Comparison of ENCODE assay signal across 26 cellular contexts in the genomic region with DNA sequence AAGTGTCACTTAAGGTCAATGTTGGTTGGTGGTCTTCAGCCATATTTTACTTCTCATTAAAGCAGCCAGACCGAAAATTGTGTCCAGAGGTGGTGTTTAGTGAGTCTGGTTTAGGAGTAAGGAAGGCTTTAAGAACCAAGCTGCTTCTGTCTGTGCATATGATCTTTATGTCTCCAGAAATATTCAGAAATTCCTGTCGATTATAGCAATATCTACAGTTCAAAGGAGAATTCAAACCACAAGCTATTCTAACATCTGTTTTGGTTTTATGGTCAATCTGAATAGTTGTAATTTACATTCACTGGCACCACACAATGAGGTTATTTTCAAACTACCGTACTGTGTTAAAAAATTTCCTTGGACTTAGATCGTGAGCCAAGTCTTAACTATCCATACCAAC. TPM values are rescaled to one million over a fixed set of nuclear protein-coding genes. Genes with fewer than 3 reads are reported as not detected.
DNase-seq lines count a peak whose midpoint lies in the region; ATAC-seq, FAIRE-seq and TF ChIP-seq lines count a peak whose summit lies in the region.
"Had no signal": no experiment of that assay in that cellular context is flagged by ENCODE, and none has a peak within 500 bp of the region (broad histone marks: within the 10 kb centered on the region; RNA-seq: fewer than 3 reads in every experiment).

No MANE protein-coding gene starts in this region.

- H3K36me3 Mint-ChIP-seq in astrocyte (ENCODE audit: low read depth, unreplicated experiment), result no peaks in the 10 kb centered on the region
- H3K36me3 Mint-ChIP-seq in activated CD8-positive, alpha-beta T cell treated with anti-CD3 and anti-CD28 coated beads, Interleukin-2, amount 10 ng/mL, durations not matched to agents 7 days and 5 days (ENCODE audit: low read depth), result no peaks in the 10 kb centered on the region
- no peaks in the 10 kb centered on the region for H3K36me3 Mint-ChIP-seq in activated CD4-positive, alpha-beta T cell treated with anti-CD3 and anti-CD28 coated beads for 36 hours (ENCODE audit: low read depth)

- H3K4me3 Mint-ChIP-seq in astrocyte (ENCODE audit: unreplicated experiment), result no peak overlapping the region
- no peak overlapping the region for H3K4me3 Mint-ChIP-seq in activated CD8-positive, alpha-beta T cell treated with anti-CD3 and anti-CD28 coated beads, Interleukin-2, amount 10 ng/mL, durations not matched to agents 7 days and 5 days
- no peak overlapping the region for H3K4me3 Mint-ChIP-seq in activated CD4-positive, alpha-beta T cell treated with anti-CD3 and anti-CD28 coated beads for 36 hours

- POLR2A ChIA-PET in activated CD8-positive, alpha-beta T cell treated with anti-CD3 and anti-CD28 coated beads, Interleukin-2, amount 10 ng/mL, durations not matched to agents 7 days and 5 days (lab: Charles Lee), result no interaction called here
- POLR2A ChIA-PET in activated CD4-positive, alpha-beta T cell treated with anti-CD3 and anti-CD28 coated beads for 36 hours (lab: Charles Lee), result no interaction called here

- peaks cover 1% of the 10 kb centered on the region for H3K27me3 Mint-ChIP-seq in astrocyte (ENCODE audit: low read depth, unreplicated experiment)
- peaks cover 3% of the 10 kb centered on the region for H3K27me3 Mint-ChIP-seq in activated CD8-positive, alpha-beta T cell treated with anti-CD3 and anti-CD28 coated beads, Interleukin-2, amount 10 ng/mL, durations not matched to agents 7 days and 5 days (ENCODE audit: low read depth)
- H3K27me3 Mint-ChIP-seq in activated CD4-positive, alpha-beta T cell treated with anti-CD3 and anti-CD28 coated beads for 36 hours, result peaks cover 8% of the 10 kb centered on the region

- H3K4me2 ChIP-seq in astrocyte (ENCODE audit: low read length), result no peak overlapping the region
- H3K4me2 ChIP-seq: PC-9 had no signal

- peaks cover 4% of the 10 kb centered on the region for H3K9me3 Mint-ChIP-seq in astrocyte (ENCODE audit: unreplicated experiment)
- no peaks in the 10 kb centered on the region for H3K9me3 Mint-ChIP-seq in activated CD8-positive, alpha-beta T cell treated with anti-CD3 and anti-CD28 coated beads, Interleukin-2, amount 10 ng/mL, durations not matched to agents 7 days and 5 days (ENCODE audit: insufficient read depth)
- H3K9me3 Mint-ChIP-seq in activated CD4-positive, alpha-beta T cell treated with anti-CD3 and anti-CD28 coated beads for 36 hours (ENCODE audit: low read depth), result no peaks in the 10 kb centered on the region

- H3K27ac ChIP-seq in SJCRH30 (peak overlapping the region; percentile 42), astrocyte (ENCODE audit: low read depth, low read length) (no peak overlapping the region)
- H3K27ac ChIP-seq: PC-9 had no signal

- H4K20me1 ChIP-seq in astrocyte (ENCODE audit: insufficient read depth, low read length), result no peaks in the 10 kb centered on the region

- no peak overlapping the region for H3K9ac ChIP-seq in astrocyte (ENCODE audit: low read length)

- CTCF ChIA-PET in activated CD8-positive, alpha-beta T cell treated with anti-CD3 and anti-CD28 coated beads, Interleukin-2, amount 10 ng/mL, durations not matched to agents 7 days and 5 days (lab: Charles Lee), result interaction anchor here (0.7 kb wide), 1 partner anchor 89 kb away, joined by 4 read pairs; no protein-coding TSS in a partner anchor
- CTCF ChIA-PET in activated CD4-positive, alpha-beta T cell treated with anti-CD3 and anti-CD28 coated beads for 36 hours (lab: Charles Lee), result interaction anchor here (0.9 kb wide), 1 partner anchor 9 kb away, joined by 3 read pairs; no protein-coding TSS in a partner anchor

- no peak overlapping the region for H3K4me3 ChIP-seq in SJCRH30
- no peak overlapping the region for H3K4me3 ChIP-seq in astrocyte (ENCODE audit: insufficient read depth, low read depth, low read length)
- H3K4me3 ChIP-seq: K562, PC-9 had no signal

- no peak for FAIRE-seq in astrocyte (lab: Jason Lieb, UNC)
- FAIRE-seq: GM12892, H1, HTR-8/SVneo, K562 had no signal

- peaks cover 21% of the 10 kb centered on the region for H3K4me1 ChIP-seq in SJCRH30
- H3K4me1 ChIP-seq in astrocyte (ENCODE audit: insufficient read depth, low read length), result no peaks in the 10 kb centered on the region
- H3K4me1 ChIP-seq: BE2C had no signal

- intact Hi-C loops in activated CD4-positive, alpha-beta T cell treated with anti-CD3 and anti-CD28 coated beads for 36 hours (cut with DNase I, micrococcal nuclease), result no loop called here

- no peak overlapping the region for H3K27ac Mint-ChIP-seq in astrocyte (ENCODE audit: unreplicated experiment)
- no peak overlapping the region for H3K27ac Mint-ChIP-seq in activated CD8-positive, alpha-beta T cell treated with anti-CD3 and anti-CD28 coated beads, Interleukin-2, amount 10 ng/mL, durations not matched to agents 7 days and 5 days
- H3K27ac Mint-ChIP-seq in activated CD4-positive, alpha-beta T cell treated with anti-CD3 and anti-CD28 coated beads for 36 hours, result no peak overlapping the region

- peak; percentile 20 to 58 for DNase-seq in SJCRH30
- DNase-seq in astrocyte (ENCODE audit: low read depth), result peak; percentile 4
- peak; percentile 25 for DNase-seq in foreskin melanocyte
- DNase-seq in activated CD8-positive, alpha-beta T cell treated with anti-CD3 and anti-CD28 coated beads, Interleukin-2, amount 10 ng/mL, durations not matched to agents 7 days and 5 days, result no peak
- no peak for DNase-seq in HK-2 (ENCODE audit: unreplicated experiment)
- DNase-seq in SW 1271 (lab: John Stamatoyannopoulos, UW), result no peak
- no peak for DNase-seq in activated CD4-positive, alpha-beta T cell treated with anti-CD3 and anti-CD28 coated beads for 36 hours
- DNase-seq: BE2C, Calu3, DMS153, DND-41, HCEC 1CT, NCI-H1092 treated with DMSO at 0.1 percent for 48 hours, NCI-H1436, NCI-H187 treated with DMSO at 0.1 percent for 48 hours, NCI-H524 treated with DMSO at 0.1 percent for 48 hours, NCI-H774, PC-9, Right ventricle myocardium superior, RPMI8226 had no signal

- no peak for ATAC-seq in activated CD8-positive, alpha-beta T cell treated with anti-CD3 and anti-CD28 coated beads, Interleukin-2, amount 10 ng/mL, durations not matched to agents 7 days and 5 days
- no peak for ATAC-seq in activated CD4-positive, alpha-beta T cell treated with anti-CD3 and anti-CD28 coated beads for 36 hours
- ATAC-seq: K562 had no signal

- no peaks in the 10 kb centered on the region for H3K27me3 ChIP-seq in SJCRH30
- H3K27me3 ChIP-seq in astrocyte (ENCODE audit: insufficient read depth, low read length), result no peaks in the 10 kb centered on the region
- H3K27me3 ChIP-seq: BE2C had no signal

- no peak overlapping the region for H2AFZ ChIP-seq in astrocyte (ENCODE audit: low read depth, low read length)
- H2AFZ ChIP-seq: PC-9 had no signal

- TF ChIP-seq CTCF in astrocyte (IDR thresholded peaks at IDR 0.05; ENCODE audit: insufficient read depth, low read depth, low read length), result no peak

- H3K9me3 ChIP-seq in SJCRH30 (replicated peaks), result no peaks in the 10 kb centered on the region
- H3K9me3 ChIP-seq in astrocyte (ENCODE audit: insufficient read depth, low read depth, low read length), result no peaks in the 10 kb centered on the region
- H3K9me3 ChIP-seq: BE2C had no signal

- no peaks in the 10 kb centered on the region for H3K4me1 Mint-ChIP-seq in astrocyte (ENCODE audit: low read depth, unreplicated experiment)
- no peaks in the 10 kb centered on the region for H3K4me1 Mint-ChIP-seq in activated CD8-positive, alpha-beta T cell treated with anti-CD3 and anti-CD28 coated beads, Interleukin-2, amount 10 ng/mL, durations not matched to agents 7 days and 5 days (ENCODE audit: low read depth)
- no peaks in the 10 kb centered on the region for H3K4me1 Mint-ChIP-seq in activated CD4-positive, alpha-beta T cell treated with anti-CD3 and anti-CD28 coated beads for 36 hours

- no peaks in the 10 kb centered on the region for H3K36me3 ChIP-seq in SJCRH30
- H3K36me3 ChIP-seq in astrocyte (ENCODE audit: insufficient read depth, low read length), result no peaks in the 10 kb centered on the region
- H3K36me3 ChIP-seq: BE2C had no signal

- H3K79me2 ChIP-seq in astrocyte (ENCODE audit: insufficient read depth, low read length), result no peaks in the 10 kb centered on the region

RNA-seq across cellular contexts. Expression of a gene that starts 11.3 kb away (rescaled TPM):
- not detected in 2 replicates for total RNA-seq in SJCRH30 (2014; rRNA removed; shearing (Covaris generic))
- total RNA-seq in astrocyte, result not detected in 2 replicates
- not detected for total RNA-seq in activated CD8-positive, alpha-beta T cell treated with anti-CD3 and anti-CD28 coated beads, Interleukin-2, amount 10 ng/mL, durations not matched to agents 7 days and 5 days
- not detected for total RNA-seq in activated CD4-positive, alpha-beta T cell treated with anti-CD3 and anti-CD28 coated beads for 36 hours
- total RNA-seq: A673, Calu3, H1, K562, M059J, PC-9, Right ventricle myocardium superior had no signal

Comparison
In these comparisons a context has a peak if more than half of its experiments do, and no peak if none do; other contexts are left out.
1. DNase-seq: peak in SJCRH30 (2 of 2), astrocyte (single experiment) and foreskin melanocyte (single experiment); none in activated CD8-positive, alpha-beta T cell treated with anti-CD3 and anti-CD28 coated beads, Interleukin-2, amount 10 ng/mL, durations not matched to agents 7 days and 5 days (single experiment), HK-2 (single experiment), SW 1271 (0 of 2) and activated CD4-positive, alpha-beta T cell treated with anti-CD3 and anti-CD28 coated beads for 36 hours (single experiment).